Comparison of ENCODE assay signal across 20 cellular contexts in genomic region chrX:101397779-101398178, GRCh38.
DNase-seq lines count a peak whose midpoint lies in the region; ATAC-seq lines count a peak whose summit lies in the region.
"Had no signal": no experiment of that assay in that cellular context is flagged by ENCODE, and none has a peak within 500 bp of the region (broad histone marks: within the 10 kb centered on the region; RNA-seq: fewer than 3 reads in every experiment).

No MANE protein-coding gene starts in this region.

- H3K9me3 Mint-ChIP-seq in stimulated activated naive CD8-positive, alpha-beta T cell treated with anti-CD3 and anti-CD28 coated beads, Interleukin-15, Interleukin-2, amounts not matched to agents 100 ng/mL and 50 ng/mL, for 24 hours, result no peaks in the 10 kb centered on the region
- no peaks in the 10 kb centered on the region for H3K9me3 Mint-ChIP-seq in stimulated activated naive CD8-positive, alpha-beta T cell treated with anti-CD3 and anti-CD28 coated beads, Interleukin-15, amount 100 ng/mL, for 72 hours

- no peak for DNase-seq in stimulated activated naive CD8-positive, alpha-beta T cell treated with anti-CD3 and anti-CD28 coated beads, Interleukin-15, amount 100 ng/mL, for 72 hours
- peak; percentile 45 for DNase-seq in cerebellar cortex (ENCODE audit: low spot score)
- DNase-seq in NCI-H2171 (lab: John Stamatoyannopoulos, UW), result no peak
- DNase-seq in NCI-H2081 treated with DMSO at 0.1 percent for 48 hours (lab: John Stamatoyannopoulos, UW), result no peak
- DNase-seq: activated CD4-positive, alpha-beta T cell treated with anti-CD3 and anti-CD28 coated beads for 4 hours; activated T-cell treated with anti-CD3 and anti-CD28 coated beads, Interleukin-2, amount 50 U/mL, for 48 hours; AML-193; amniotic stem cell; cortex of kidney; Kasumi-1; lower lobe of right lung; NCI-H526 treated with DMSO at 0.1 percent for 48 hours; retina; stimulated activated CD4-positive, alpha-beta T cell treated with anti-CD3 and anti-CD28 coated beads, Interleukin-1b, Interleukin-23, amount 100 ng/mL, for 48 hours; stimulated activated CD8-positive, alpha-beta memory T cell treated with anti-CD3 and anti-CD28 coated beads, Interleukin-4, amount 100 ng/mL, for 48 hours; T-helper 17 cell; transverse colon had no signal

- no peaks in the 10 kb centered on the region for H3K27me3 Mint-ChIP-seq in stimulated activated naive CD8-positive, alpha-beta T cell treated with anti-CD3 and anti-CD28 coated beads, Interleukin-15, Interleukin-2, amounts not matched to agents 100 ng/mL and 50 ng/mL, for 24 hours
- H3K27me3 Mint-ChIP-seq in stimulated activated naive CD8-positive, alpha-beta T cell treated with anti-CD3 and anti-CD28 coated beads, Interleukin-15, amount 100 ng/mL, for 72 hours, result no peaks in the 10 kb centered on the region
- H3K27me3 Mint-ChIP-seq: T-helper 17 cell had no signal

- no peak overlapping the region for H3K4me3 Mint-ChIP-seq in stimulated activated naive CD8-positive, alpha-beta T cell treated with anti-CD3 and anti-CD28 coated beads, Interleukin-15, Interleukin-2, amounts not matched to agents 100 ng/mL and 50 ng/mL, for 24 hours
- H3K4me3 Mint-ChIP-seq in stimulated activated naive CD8-positive, alpha-beta T cell treated with anti-CD3 and anti-CD28 coated beads, Interleukin-15, amount 100 ng/mL, for 72 hours, result no peak overlapping the region
- H3K4me3 Mint-ChIP-seq: T-helper 17 cell had no signal

- peaks cover 11% of the 10 kb centered on the region for H3K4me1 Mint-ChIP-seq in stimulated activated naive CD8-positive, alpha-beta T cell treated with anti-CD3 and anti-CD28 coated beads, Interleukin-15, Interleukin-2, amounts not matched to agents 100 ng/mL and 50 ng/mL, for 24 hours (ENCODE audit: low read depth)
- H3K4me1 Mint-ChIP-seq in stimulated activated naive CD8-positive, alpha-beta T cell treated with anti-CD3 and anti-CD28 coated beads, Interleukin-15, amount 100 ng/mL, for 72 hours, result peaks cover 13% of the 10 kb centered on the region

- peak overlapping the region; percentile 26 for H3K27ac Mint-ChIP-seq in stimulated activated naive CD8-positive, alpha-beta T cell treated with anti-CD3 and anti-CD28 coated beads, Interleukin-15, Interleukin-2, amounts not matched to agents 100 ng/mL and 50 ng/mL, for 24 hours
- no peak overlapping the region for H3K27ac Mint-ChIP-seq in stimulated activated naive CD8-positive, alpha-beta T cell treated with anti-CD3 and anti-CD28 coated beads, Interleukin-15, amount 100 ng/mL, for 72 hours

- H3K36me3 Mint-ChIP-seq in stimulated activated naive CD8-positive, alpha-beta T cell treated with anti-CD3 and anti-CD28 coated beads, Interleukin-15, Interleukin-2, amounts not matched to agents 100 ng/mL and 50 ng/mL, for 24 hours (ENCODE audit: low read depth), result peaks cover 53% of the 10 kb centered on the region

- ATAC-seq in stimulated activated naive CD8-positive, alpha-beta T cell treated with anti-CD3 and anti-CD28 coated beads, Interleukin-15, amount 100 ng/mL, for 72 hours, result no peak
- no peak for ATAC-seq in HG03159 (IDR thresholded peaks at IDR 0.05; ENCODE audit: unreplicated experiment)
- ATAC-seq: GM12878, lower lobe of right lung, T-helper 17 cell had no signal
